Comparison of ENCODE assay signal across 8 cellular contexts in genomic region chr1:118151312-118151937, GRCh38. TPM values are rescaled to one million over a fixed set of nuclear protein-coding genes. Genes with fewer than 3 reads are reported as not detected.
DNase-seq lines count a peak whose midpoint lies in the region; ATAC-seq, FAIRE-seq and TF ChIP-seq lines count a peak whose summit lies in the region.

No MANE protein-coding gene starts in this region.

- peak; percentile 79 for TF ChIP-seq CTCF in 22Rv1 (IDR thresholded peaks at IDR 0.05)
- TF ChIP-seq CTCF in GM10266 (IDR thresholded peaks at IDR 0.05; ENCODE audit: control insufficient read depth, insufficient read depth, low read depth, missing control alignments), result peak; percentile 82

- H3K4me3 ChIP-seq in adipocyte (ENCODE audit: low read length), result no peak overlapping the region
- no peak overlapping the region for H3K4me3 ChIP-seq in small intestine (ENCODE audit: low read depth in 1 of 2, low read length in 2 of 2)

- ATAC-seq in GM19463 (IDR thresholded peaks at IDR 0.05; ENCODE audit: unreplicated experiment), result no peak
- ATAC-seq in HG02870 (IDR thresholded peaks at IDR 0.05; ENCODE audit: unreplicated experiment), result no peak

- FAIRE-seq in small intestine (lab: Jason Lieb, UNC), result no peak

- DNase-seq in GM10266 (ENCODE audit: extremely low spot score), result peak; percentile 17
- peak; percentile 23 for DNase-seq in NCI-H2227 treated with DMSO at 0.1 percent for 48 hours (lab: John Stamatoyannopoulos, UW)
- peak; percentile 82 for DNase-seq in adipocyte (ENCODE audit: low read depth)
- peak; percentile 4 for DNase-seq in hepatic stellate cell (ENCODE audit: low spot score)
- DNase-seq in small intestine, result peak; percentile 51

- H3K36me3 ChIP-seq in adipocyte (ENCODE audit: control insufficient read depth, insufficient read depth, low read length, severe bottlenecking) (no peaks in the 10 kb centered on the region), small intestine (ENCODE audit: control insufficient read depth in 2 of 2, insufficient read depth in 2 of 2, low read length in 2 of 2) (no peaks in the 10 kb centered on the region)

- no peaks in the 10 kb centered on the region for H3K27me3 ChIP-seq in adipocyte (replicated peaks; ENCODE audit: control insufficient read depth, insufficient read depth, low read length)
- H3K27me3 ChIP-seq in small intestine (ENCODE audit: control insufficient read depth in 2 of 2, insufficient read depth in 2 of 2, low read length in 2 of 2), result no peaks in the 10 kb centered on the region

- 1 to 2% (median 1%) methylated on average over 6 of the region's 6 CpGs for WGBS in small intestine, 3 donors

- H3K9me3 ChIP-seq in adipocyte (ENCODE audit: control insufficient read depth, low read length) (no peaks in the 10 kb centered on the region), small intestine (ENCODE audit: control insufficient read depth, low read depth) (no peaks in the 10 kb centered on the region)

- H3K27ac ChIP-seq in 22Rv1 (no peak overlapping the region), small intestine (ENCODE audit: low read depth in 1 of 2, low read length in 1 of 2) (no peak overlapping the region)

- H3K4me1 ChIP-seq in adipocyte (ENCODE audit: control insufficient read depth, insufficient read depth, low read length) (peaks cover 14% of the 10 kb centered on the region), small intestine (ENCODE audit: control insufficient read depth in 2 of 2, insufficient read depth in 1 of 2, low read depth in 1 of 2, low read length in 1 of 2) (no peaks in the 10 kb centered on the region)

- no peak overlapping the region for H3K9ac ChIP-seq in adipocyte (ENCODE audit: low read length)

RNA-seq across cellular contexts. Expression of gene SPAG17, which starts 33.6 kb away (rescaled TPM):
- polyA plus RNA-seq in small intestine, result under 1 TPM in 1 of 3 donors, not detected in 2; 0.03 TPM

Comparison
In these comparisons a context has a peak if more than half of its experiments do, and no peak if none do; other contexts are left out.
1. DNase-seq: peak in every context shown above with its lines; median percentile 82 in adipocyte; 51 in small intestine; 23 in NCI-H2227 treated with DMSO at 0.1 percent for 48 hours; 17 in GM10266; 4 in hepatic stellate cell.